ENCODE assay signal across 5 cellular contexts in genomic region chrX:150231368-150231767, GRCh38.
DNase-seq lines count a peak whose midpoint lies in the region; FAIRE-seq and TF ChIP-seq lines count a peak whose summit lies in the region.
"Not testable (repeated sequence)": the region's sequence is repeated elsewhere in the genome, so short reads cannot be mapped to it uniquely, and the experiment has no call there.

No MANE protein-coding gene starts in this region.

- H3K27ac ChIP-seq in right atrium auricular region; keratinocyte (ENCODE audit: control insufficient read depth, insufficient read depth, low read length): not testable (repeated sequence)

- H3K4me3 ChIP-seq in bronchial epithelial cell (ENCODE audit: low read depth, low read length); right atrium auricular region; keratinocyte (ENCODE audit: control insufficient read depth in 2 of 3, extremely low read depth in 1 of 3, insufficient read depth in 2 of 3, low read depth in 1 of 3, low read length in 3 of 3): not testable (repeated sequence)

- H3K4me2 ChIP-seq in keratinocyte (ENCODE audit: control insufficient read depth, extremely low read depth, insufficient read depth, low read depth, low read length) = not testable (repeated sequence)

- H3K36me3 ChIP-seq in bronchial epithelial cell (ENCODE audit: control insufficient read depth, insufficient read depth, low read length); right atrium auricular region; keratinocyte (ENCODE audit: control insufficient read depth in 2 of 2, extremely low read depth in 1 of 2, insufficient read depth in 2 of 2, low read length in 2 of 2): not testable (repeated sequence)

- dilution Hi-C loops in keratinocyte (cut with MboI; ENCODE audit: extremely low pct_ligation_motif_present, low sequenced_read_pairs) = not testable (repeated sequence)

- H3K27me3 ChIP-seq in bronchial epithelial cell (ENCODE audit: control insufficient read depth, insufficient read depth, low read length); right atrium auricular region; keratinocyte (ENCODE audit: control insufficient read depth, extremely low read depth, insufficient read depth, low read length): not testable (repeated sequence)

- TF ChIP-seq CTCF in bronchial epithelial cell (IDR thresholded peaks at IDR 0.05; ENCODE audit: insufficient read depth, low read length, severe bottlenecking); right atrium auricular region (IDR thresholded peaks at IDR 0.05); keratinocyte (optimal IDR thresholded peaks at IDR 0.05 in 1 of 3, IDR thresholded peaks at IDR 0.05 in 1 of 3, conservative IDR thresholded peaks at IDR 0.05 in 1 of 3; ENCODE audit: extremely low read depth in 1 of 3, insufficient read depth in 2 of 3, low read length in 3 of 3): not testable (repeated sequence)

- not testable (repeated sequence) for H3K9ac ChIP-seq in keratinocyte (ENCODE audit: control insufficient read depth, extremely low read depth, insufficient read depth, low read length)

- not testable (repeated sequence) for H3K79me2 ChIP-seq in keratinocyte (ENCODE audit: control insufficient read depth, insufficient read depth, low read length)

- DNase-seq in bronchial epithelial cell (ENCODE audit: low read depth); keratinocyte (ENCODE audit: low read depth, low spot score): not testable (repeated sequence)
- DNase-seq in ecto neural progenitor cell (ENCODE audit: low spot score) (peak; percentile 10), right atrium auricular region (ENCODE audit: low spot score) (peak; percentile 50), mesenteric fat pad (ENCODE audit: low spot score) (peak; percentile 43)

- not testable (repeated sequence) for H2AFZ ChIP-seq in keratinocyte (ENCODE audit: control insufficient read depth, low read length)

- not testable (repeated sequence) for H3K4me1 ChIP-seq in right atrium auricular region; keratinocyte (ENCODE audit: control insufficient read depth, extremely low read depth, insufficient read depth, low read length)

- FAIRE-seq in bronchial epithelial cell (lab: Jason Lieb, UNC) (peak; percentile 95), keratinocyte (lab: Jason Lieb, UNC) (peak; percentile 20)

- not testable (repeated sequence) for H4K20me1 ChIP-seq in keratinocyte (ENCODE audit: control insufficient read depth, extremely low read depth, insufficient read depth, low read length)

- not testable (repeated sequence) for H3K9me3 ChIP-seq in right atrium auricular region; keratinocyte (ENCODE audit: control insufficient read depth, low read depth, low read length)

- not testable (repeated sequence) for H3K9me1 ChIP-seq in keratinocyte (ENCODE audit: control insufficient read depth, extremely low read depth, insufficient read depth, low read length)
